ENCODE assay signal across 20 cellular contexts in genomic region chr20:31537116-31537858, GRCh38. TPM values are rescaled to one million over a fixed set of nuclear protein-coding genes. Genes with fewer than 3 reads are reported as not detected.
DNase-seq lines count a peak whose midpoint lies in the region; ATAC-seq, FAIRE-seq and TF ChIP-seq lines count a peak whose summit lies in the region.
"Had no signal": no experiment of that assay in that cellular context is flagged by ENCODE, and none has a peak within 500 bp of the region (broad histone marks: within the 10 kb centered on the region; RNA-seq: fewer than 3 reads in every experiment).

No MANE protein-coding gene starts in this region.

- H3K4me3 ChIP-seq in HL-60 (replicated peaks; ENCODE audit: insufficient read depth, low read length), result no peak overlapping the region
- no peak overlapping the region for H3K4me3 ChIP-seq in GM12878
- H3K4me3 ChIP-seq in psoas muscle, result no peak overlapping the region
- H3K4me3 ChIP-seq: A549, Peyer's patch had no signal

- no TSS peak for BruUV-seq in GM12878 (replicated peaks; lab: Mats Ljungman, UMichigan)

- H3K9me3 ChIP-seq in GM12878 (replicated peaks; ENCODE audit: control insufficient read depth, insufficient read depth, low read length) (no peaks in the 10 kb centered on the region), psoas muscle (no peaks in the 10 kb centered on the region)
- H3K9me3 ChIP-seq: A549, Peyer's patch had no signal

- POLR2A ChIA-PET in GM12878 (lab: Charles Lee), result no interaction called here

- H3K36me3 Mint-ChIP-seq in activated CD8-positive, alpha-beta memory T cell treated with anti-CD3 and anti-CD28 coated beads, Interleukin-2, amount 10 ng/mL, durations not matched to agents 7 days and 5 days, result peaks cover 54% of the 10 kb centered on the region

- intact Hi-C loops in GM12878 (cut with micrococcal nuclease; ENCODE audit: unreplicated experiment), result no loop called here
- intact Hi-C loops in psoas muscle (cut with DNase I), result no loop called here

- H2AFZ ChIP-seq in GM12878 (ENCODE audit: control insufficient read depth, low read depth, low read length), result no peak overlapping the region

- WGBS in GM12878 (ENCODE audit: insufficient coverage, insufficient replicate concordance, low lambda C conversion rate, missing lambda C conversion rate), result 94% methylated on average over 8 of the region's 8 CpGs
- WGBS in psoas muscle, 3 donors, result 69 to 76% (median 71%) methylated on average over 8 of the region's 8 CpGs

- H3K79me2 ChIP-seq in GM12878 (ENCODE audit: control insufficient read depth, insufficient read depth, low read length), result no peaks in the 10 kb centered on the region

- no peaks in the 10 kb centered on the region for H3K4me1 ChIP-seq in GM12878 (ENCODE audit: control insufficient read depth, insufficient read depth, low read length)
- H3K4me1 ChIP-seq in psoas muscle, result no peaks in the 10 kb centered on the region
- H3K4me1 ChIP-seq: Peyer's patch had no signal

- no peak for ATAC-seq in activated CD8-positive, alpha-beta memory T cell treated with anti-CD3 and anti-CD28 coated beads, Interleukin-2, amount 10 ng/mL, durations not matched to agents 7 days and 5 days
- ATAC-seq in GM12878 (no peak), psoas muscle (peak; percentile 44 to 54 (median 48))
- ATAC-seq: A549, left ventricle myocardium superior had no signal

- H3K36me3 ChIP-seq in GM12878 (ENCODE audit: control insufficient read depth in 2 of 2, insufficient read depth in 2 of 2, low read length in 1 of 2) (peaks cover 34 to 58% of the 10 kb centered on the region in 2 experiments), psoas muscle (ENCODE audit: insufficient read depth in 1 of 2, low read depth in 1 of 2) (peaks cover 23 to 86% of the 10 kb centered on the region in 2 donors)

- in situ Hi-C loops in GM12878 (cut with MboI), result no loop called here

- H3K4me2 ChIP-seq in GM12878 (ENCODE audit: control insufficient read depth, insufficient read depth), result no peak overlapping the region
- H3K4me2 ChIP-seq: A549 had no signal

- H4K20me1 ChIP-seq in GM12878 (ENCODE audit: control insufficient read depth, insufficient read depth), result 0 out of 2 replicates have a peak, but pooled peaks cover 2% of the 10 kb centered on the region

- FAIRE-seq in GM12878 (lab: Jason Lieb, UNC), result no peak
- FAIRE-seq: A549 had no signal

- H3K27me3 ChIP-seq in HL-60 (ENCODE audit: insufficient read depth, poor library complexity, severe bottlenecking), result no peaks in the 10 kb centered on the region
- H3K27me3 ChIP-seq in GM12878 (replicated peaks in 1 of 2; ENCODE audit: control insufficient read depth in 2 of 2, insufficient read depth in 2 of 2, low read length in 1 of 2), result no peaks in the 10 kb centered on the region
- H3K27me3 ChIP-seq in psoas muscle (ENCODE audit: insufficient read depth in 3 of 3, low read length in 2 of 3), result no peaks in the 10 kb centered on the region
- H3K27me3 ChIP-seq: Peyer's patch had no signal

- H3K9me3 Mint-ChIP-seq in activated CD8-positive, alpha-beta memory T cell treated with anti-CD3 and anti-CD28 coated beads, Interleukin-2, amount 10 ng/mL, durations not matched to agents 7 days and 5 days (ENCODE audit: low read depth), result no peaks in the 10 kb centered on the region

- H3K4me1 Mint-ChIP-seq in activated CD8-positive, alpha-beta memory T cell treated with anti-CD3 and anti-CD28 coated beads, Interleukin-2, amount 10 ng/mL, durations not matched to agents 7 days and 5 days, result peaks cover 58% of the 10 kb centered on the region

- RAD21 ChIA-PET in GM12878 (lab: Charles Lee; ENCODE audit: unreplicated experiment), result no interaction called here

- TF ChIP-seq CTCF in HL-60 (IDR thresholded peaks at IDR 0.05; ENCODE audit: insufficient read depth, low read length) (no peak), GM12878 (IDR thresholded peaks at IDR 0.05 in 2 of 3, conservative IDR thresholded peaks at IDR 0.05 in 1 of 3; ENCODE audit: control insufficient read depth in 2 of 3, extremely low read depth in 1 of 3, insufficient read depth in 1 of 3, low read depth in 3 of 3, low read length in 3 of 3) (no peak), psoas muscle (IDR thresholded peaks at IDR 0.05) (no peak)

- no peak overlapping the region for H3K9ac ChIP-seq in GM12878 (ENCODE audit: control insufficient read depth, insufficient read depth, low read length)

- no peaks in the 10 kb centered on the region for H3K27me3 Mint-ChIP-seq in activated CD8-positive, alpha-beta memory T cell treated with anti-CD3 and anti-CD28 coated beads, Interleukin-2, amount 10 ng/mL, durations not matched to agents 7 days and 5 days

- peak; percentile 47; the same call in 1 of the 2 replicates for TF ChIP-seq POLR2A in GM12878 (IDR thresholded peaks at IDR 0.05; ENCODE audit: low read depth, low read length)

- H3K27ac Mint-ChIP-seq in activated CD8-positive, alpha-beta memory T cell treated with anti-CD3 and anti-CD28 coated beads, Interleukin-2, amount 10 ng/mL, durations not matched to agents 7 days and 5 days, result peak overlapping the region; percentile 53

- TF ChIP-seq EP300 in GM12878 (IDR thresholded peaks at IDR 0.05; ENCODE audit: borderline replicate concordance in 1 of 2, control insufficient read depth in 1 of 2, low read depth in 2 of 2, low read length in 2 of 2), result no peak

- SMC1A ChIA-PET in GM12878 (lab: Charles Lee; ENCODE audit: uncharacterized antibody, unreplicated experiment), result interaction anchor here (1.2 kb wide), 1 partner anchor 19 kb away, joined by 3 read pairs; no protein-coding TSS in a partner anchor

- H3K27ac ChIP-seq in HL-60 (replicated peaks) (peak overlapping the region; percentile 47), GM12878 (ENCODE audit: control insufficient read depth, insufficient read depth) (no peak overlapping the region), psoas muscle (no peak overlapping the region)
- H3K27ac ChIP-seq: A549, Peyer's patch had no signal

- CTCF ChIA-PET in activated CD8-positive, alpha-beta memory T cell treated with anti-CD3 and anti-CD28 coated beads, Interleukin-2, amount 10 ng/mL, durations not matched to agents 7 days and 5 days (lab: Charles Lee), result interaction anchor here (0.7 to 3.1 kb wide), 5 partner anchors 23 to 75 kb away, joined by 3 to 16 read pairs (median 11); no protein-coding TSS in a partner anchor
- CTCF ChIA-PET in GM12878 (lab: Yijun Ruan, JAX), result no interaction called here

- no peak overlapping the region for H3K4me3 Mint-ChIP-seq in activated CD8-positive, alpha-beta memory T cell treated with anti-CD3 and anti-CD28 coated beads, Interleukin-2, amount 10 ng/mL, durations not matched to agents 7 days and 5 days

- no peak for TF ChIP-seq RAD21 in GM12878 (IDR thresholded peaks at IDR 0.05; ENCODE audit: insufficient read depth, low read depth, low read length)

- no peak for DNase-seq in activated CD8-positive, alpha-beta memory T cell treated with anti-CD3 and anti-CD28 coated beads, Interleukin-2, amount 10 ng/mL, durations not matched to agents 7 days and 5 days
- DNase-seq in activated CD8-positive, alpha-beta memory T cell treated with anti-CD3 and anti-CD28 coated beads for 24 hours, result no peak
- DNase-seq in HL-60 (ENCODE audit: low read depth in 1 of 2, low spot score in 1 of 2), result no peak
- DNase-seq in GM12878 (ENCODE audit: low read depth, low spot score), result no peak
- DNase-seq in psoas muscle, result no peak
- DNase-seq in NCI-H1048 (lab: John Stamatoyannopoulos, UW), result no peak
- DNase-seq in GF-D8 (lab: John Stamatoyannopoulos, UW), result no peak
- DNase-seq in retina, result no peak
- DNase-seq: activated CD4-positive, CD25-positive, alpha-beta regulatory T cell treated with anti-CD3 and anti-CD28 coated beads, Interleukin-2, amount 50 U/mL, for 72 hours; activated effector memory CD4-positive, alpha-beta T cell treated with anti-CD3 and anti-CD28 coated beads, Interleukin-2, amount 50 U/mL, for 16 hours; amygdala; dermis blood vessel endothelial cell; DMS153; GDM1; left ventricle myocardium superior; NCI-H1930; Peyer's patch; stimulated activated CD4-positive, alpha-beta T cell treated with anti-CD3 and anti-CD28 coated beads, Interleukin-15, amount 100 ng/mL, for 24 hours; substantia nigra had no signal

TF ChIP-seq in GM12878, 131 proteins besides CTCF, POLR2A, EP300 and RAD21:
- TF ChIP-seq ZNF274 (IDR thresholded peaks at IDR 0.05; ENCODE audit: insufficient read depth, insufficient read length), result no peak

RNA-seq across cellular contexts. Expression of gene HM13, which starts 23.0 kb away (rescaled TPM):
- 100 to 1,000 TPM; 151 to 152 TPM for total RNA-seq in activated CD8-positive, alpha-beta memory T cell treated with anti-CD3 and anti-CD28 coated beads, Interleukin-2, amount 10 ng/mL, durations not matched to agents 7 days and 5 days
- total RNA-seq in GM12878 (2013; cell fraction: nucleolus; rRNA removed), result 153 and 154 TPM in 2 replicates
- total RNA-seq in GM12878 (2014; rRNA removed) (39.6 and 57.8 TPM in 2 replicates), GM12878 (2014; rRNA removed; fragmentation: Illumina TruSeq; extraction: Trizol) (59.2 and 62.5 TPM in 2 replicates), GM12878 (2021) (106 and 123 TPM in 2 replicates), psoas muscle (10 to 100 TPM; 32.4 to 62.5 (median 49.2) TPM)
- 80.2 TPM for polyA plus RNA-seq in GM12878 (2011; ENCODE audit: low read depth)
- polyA plus RNA-seq in GM12878 (2011; rRNA removed) (48.7 and 89.4 TPM in 2 replicates), GM12878 (2014; fragmentation: Illumina TruSeq; extraction: Trizol) (66.1 and 74.0 TPM in 2 replicates), GM12878 (2014; fragmentation: Nextera tagmentation; extraction: Ambion mirVana) (10 to 100 TPM in 1 of 2 experiments, 1 to 10 TPM in 1; 4.8 to 17.5 TPM), GM12878 (2014; rRNA removed) (95.2 and 98.5 TPM in 2 replicates), GM12878 (2016; fragmentation: Nextera tagmentation; extraction: Ambion mirVana) (100 to 1,000 TPM; 177 to 185 TPM), psoas muscle (100 to 1,000 TPM in 1 of 3 donors, 10 to 100 TPM in 2; 44.0 to 112 (median 48.4) TPM)
- 77.5 and 90.4 TPM in 2 replicates for polyA plus RNA-seq in GM12878 (2011; cell fraction: cytosol; rRNA removed)
- polyA plus RNA-seq in GM12878 (2011; cell fraction: nucleus; rRNA removed), result 105 and 115 TPM in 2 replicates
- 77.8 and 94.7 TPM in 2 replicates for polyA plus RNA-seq in GM12878 (2012)
- 91.0 and 95.2 TPM in 2 replicates for polyA minus RNA-seq in GM12878 (2011; rRNA and poly(A)+ RNA removed)
- polyA minus RNA-seq in GM12878 (2011; cell fraction: cytosol; rRNA and poly(A)+ RNA removed), result 30.7 and 40.6 TPM in 2 replicates
- 57.9 and 112 TPM in 2 replicates for polyA minus RNA-seq in GM12878 (2011; cell fraction: nucleus; rRNA and poly(A)+ RNA removed)

Comparison
In these comparisons a context has a peak if more than half of its experiments do, and no peak if none do; other contexts are left out.
1. ATAC-seq: peak in psoas muscle (4 of 4); none in activated CD8-positive, alpha-beta memory T cell treated with anti-CD3 and anti-CD28 coated beads, Interleukin-2, amount 10 ng/mL, durations not matched to agents 7 days and 5 days (single experiment) and GM12878 (single experiment).